Comparison of ENCODE assay signal across 8 cellular contexts in the genomic region with DNA sequence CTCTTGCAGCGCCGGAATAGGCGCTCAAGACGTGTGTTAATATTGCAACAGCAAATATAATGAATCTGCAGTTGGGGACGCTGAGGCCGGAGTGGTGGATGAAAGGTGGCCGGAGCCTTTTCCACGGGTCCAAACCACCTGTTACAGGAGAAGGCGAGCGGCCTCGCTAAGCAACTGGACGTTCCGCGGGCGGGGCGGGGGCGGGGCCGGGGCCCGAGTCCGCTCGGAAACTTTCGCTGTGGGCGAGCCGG. TPM values are rescaled to one million over a fixed set of nuclear protein-coding genes. Genes with fewer than 3 reads are reported as not detected.
A peak's percentile ranks its signal among the peaks of the same experiment; 100 is the strongest.
DNase-seq lines count a peak whose midpoint lies in the region; ATAC-seq, FAIRE-seq and TF ChIP-seq lines count a peak whose summit lies in the region.

No MANE protein-coding gene starts in this region.

- H3K27ac Mint-ChIP-seq in CD4-positive, CD25-positive, alpha-beta regulatory T cell, result peak overlapping the region; percentile 68 to 95 (median 88)
- H3K27ac Mint-ChIP-seq in natural killer cell, result peak overlapping the region in 1 of 2 donors; percentile 54

- peaks cover 0 to 1% (median 0%) of the 10 kb centered on the region in 7 donors for H3K9me3 Mint-ChIP-seq in CD4-positive, CD25-positive, alpha-beta regulatory T cell
- no peaks in the 10 kb centered on the region for H3K9me3 Mint-ChIP-seq in natural killer cell

- peaks cover 15% of the 10 kb centered on the region for H3K27me3 Mint-ChIP-seq in CD4-positive, CD25-positive, alpha-beta regulatory T cell
- H3K27me3 Mint-ChIP-seq in natural killer cell (ENCODE audit: low read depth in 2 of 2), result peaks cover 14 to 18% of the 10 kb centered on the region in 2 donors

- H3K36me3 ChIP-seq in CD4-positive, CD25-positive, alpha-beta regulatory T cell (ENCODE audit: control insufficient read depth, insufficient read depth, low read length), result no peaks in the 10 kb centered on the region
- no peaks in the 10 kb centered on the region for H3K36me3 ChIP-seq in bronchial epithelial cell (ENCODE audit: control insufficient read depth, insufficient read depth, low read length)

- DNase-seq in CD4-positive, CD25-positive, alpha-beta regulatory T cell, result no peak
- DNase-seq in bronchial epithelial cell (ENCODE audit: low read depth) (no peak), natural killer cell (no peak), DMS53 (lab: John Stamatoyannopoulos, UW) (no peak), left lobe of liver (ENCODE audit: low spot score) (no peak), H54 (ENCODE audit: insufficient read length, low spot score) (no peak)
- no peak for DNase-seq in stimulated activated CD4-positive, alpha-beta T cell treated with anti-CD3 and anti-CD28 coated beads, Interleukin-4, amount 100 ng/mL, for 24 hours

- peaks cover 14% of the 10 kb centered on the region for H3K4me1 ChIP-seq in CD4-positive, CD25-positive, alpha-beta regulatory T cell (ENCODE audit: control insufficient read depth, insufficient read depth, low read length, poor library complexity, severe bottlenecking)

- no peaks in the 10 kb centered on the region for H3K9me3 ChIP-seq in CD4-positive, CD25-positive, alpha-beta regulatory T cell (ENCODE audit: control insufficient read depth in 2 of 2, low read length in 2 of 2)

- peaks cover 5% of the 10 kb centered on the region for H3K27me3 ChIP-seq in CD4-positive, CD25-positive, alpha-beta regulatory T cell (ENCODE audit: control insufficient read depth, insufficient read depth, low read length)
- no peaks in the 10 kb centered on the region for H3K27me3 ChIP-seq in bronchial epithelial cell (ENCODE audit: control insufficient read depth, insufficient read depth, low read length)

- intact Hi-C loops in natural killer cell (cut with micrococcal nuclease), result no loop called here

- no peaks in the 10 kb centered on the region for H3K36me3 Mint-ChIP-seq in CD4-positive, CD25-positive, alpha-beta regulatory T cell
- H3K36me3 Mint-ChIP-seq in natural killer cell, result no peaks in the 10 kb centered on the region

- peak overlapping the region; percentile 72 to 91 (median 88) for H3K4me3 Mint-ChIP-seq in CD4-positive, CD25-positive, alpha-beta regulatory T cell
- peak overlapping the region; percentile 80 for H3K4me3 Mint-ChIP-seq in natural killer cell

- FAIRE-seq in bronchial epithelial cell (lab: Jason Lieb, UNC), result no peak
- no peak for FAIRE-seq in H54 (lab: Jason Lieb, UNC)

- no peak for TF ChIP-seq CTCF in bronchial epithelial cell (IDR thresholded peaks at IDR 0.05; ENCODE audit: insufficient read depth, low read length, severe bottlenecking)
- TF ChIP-seq CTCF in natural killer cell (IDR thresholded peaks at IDR 0.05), result no peak

- ATAC-seq in CD4-positive, CD25-positive, alpha-beta regulatory T cell (ENCODE audit: low read depth in 2 of 2), result no peak
- peak; percentile 12 for ATAC-seq in HG02981 (IDR thresholded peaks at IDR 0.05; ENCODE audit: unreplicated experiment)
- ATAC-seq in natural killer cell, result peak in 1 of 3 donors; percentile 6
- ATAC-seq in left lobe of liver, result no peak

- no peak for TF ChIP-seq POLR2A in H54 (IDR thresholded peaks at IDR 0.05; ENCODE audit: low read depth, low read length)

- no peak overlapping the region for H3K27ac ChIP-seq in CD4-positive, CD25-positive, alpha-beta regulatory T cell (ENCODE audit: insufficient read depth, low read length, poor library complexity, severe bottlenecking)

- peak overlapping the region; percentile 69 for H3K4me3 ChIP-seq in CD4-positive, CD25-positive, alpha-beta regulatory T cell (ENCODE audit: low read depth, low read length)
- peak overlapping the region; percentile 16 for H3K4me3 ChIP-seq in bronchial epithelial cell (ENCODE audit: low read depth, low read length)

- H3K4me1 Mint-ChIP-seq in CD4-positive, CD25-positive, alpha-beta regulatory T cell, result peaks cover 0 to 32% (median 16%) of the 10 kb centered on the region in 4 donors
- H3K4me1 Mint-ChIP-seq in natural killer cell, result peaks cover 6 to 23% of the 10 kb centered on the region in 2 donors

RNA-seq across cellular contexts. Expression of a gene that starts 0.3 kb away (rescaled TPM):
- total RNA-seq in CD4-positive, CD25-positive, alpha-beta regulatory T cell, result 3.8 TPM
- 1 to 10 TPM; 2.5 to 4.2 (median 3.4) TPM for polyA plus RNA-seq in CD4-positive, CD25-positive, alpha-beta regulatory T cell
- total RNA-seq in bronchial epithelial cell, result 7.9 and 9.9 TPM in 2 replicates
- 1 to 10 TPM; 3.0 to 5.6 (median 3.5) TPM for total RNA-seq in natural killer cell
- total RNA-seq in left lobe of liver, result 14.3 TPM
